3 cellular contexts compared by ENCODE assay signal in the genomic region with DNA sequence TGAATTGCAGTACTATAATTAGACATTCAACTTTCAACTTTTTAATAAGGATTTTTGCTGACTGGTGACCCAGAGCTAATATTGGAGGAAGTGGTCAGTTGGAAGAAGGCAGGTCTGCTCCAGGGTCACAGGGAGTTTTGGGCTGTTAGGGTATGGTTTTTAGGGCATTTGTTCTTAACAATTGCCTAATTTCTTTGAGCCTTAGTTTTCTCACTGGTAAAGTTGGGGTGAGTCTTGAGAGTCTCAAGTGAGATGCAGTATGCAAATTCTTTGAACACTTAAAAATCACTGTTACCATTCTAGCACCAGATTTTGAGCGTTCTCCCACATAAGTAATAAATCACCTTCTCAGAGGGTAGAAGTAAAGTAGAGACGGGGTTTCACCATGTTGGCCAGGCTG.
A peak's percentile ranks its signal among the peaks of the same experiment; 100 is the strongest.
TF ChIP-seq lines count a peak whose summit lies in the region.

No MANE protein-coding gene starts in this region.

TF ChIP-seq in HepG2, 621 proteins besides CTCF, POLR2A, EP300 and RAD21:
- TF ChIP-seq DNMT3B (CRISPR knock-in tag; conservative IDR thresholded peaks at IDR 0.05), result no peak
- peak; percentile 91 for TF ChIP-seq EZH2 (conservative IDR thresholded peaks at IDR 0.05; ENCODE audit: low read depth, low read length)

TF ChIP-seq in GM23338, 12 proteins besides CTCF, POLR2A, EP300 and RAD21 (continues in another document):
- TF ChIP-seq, protein P1, sequence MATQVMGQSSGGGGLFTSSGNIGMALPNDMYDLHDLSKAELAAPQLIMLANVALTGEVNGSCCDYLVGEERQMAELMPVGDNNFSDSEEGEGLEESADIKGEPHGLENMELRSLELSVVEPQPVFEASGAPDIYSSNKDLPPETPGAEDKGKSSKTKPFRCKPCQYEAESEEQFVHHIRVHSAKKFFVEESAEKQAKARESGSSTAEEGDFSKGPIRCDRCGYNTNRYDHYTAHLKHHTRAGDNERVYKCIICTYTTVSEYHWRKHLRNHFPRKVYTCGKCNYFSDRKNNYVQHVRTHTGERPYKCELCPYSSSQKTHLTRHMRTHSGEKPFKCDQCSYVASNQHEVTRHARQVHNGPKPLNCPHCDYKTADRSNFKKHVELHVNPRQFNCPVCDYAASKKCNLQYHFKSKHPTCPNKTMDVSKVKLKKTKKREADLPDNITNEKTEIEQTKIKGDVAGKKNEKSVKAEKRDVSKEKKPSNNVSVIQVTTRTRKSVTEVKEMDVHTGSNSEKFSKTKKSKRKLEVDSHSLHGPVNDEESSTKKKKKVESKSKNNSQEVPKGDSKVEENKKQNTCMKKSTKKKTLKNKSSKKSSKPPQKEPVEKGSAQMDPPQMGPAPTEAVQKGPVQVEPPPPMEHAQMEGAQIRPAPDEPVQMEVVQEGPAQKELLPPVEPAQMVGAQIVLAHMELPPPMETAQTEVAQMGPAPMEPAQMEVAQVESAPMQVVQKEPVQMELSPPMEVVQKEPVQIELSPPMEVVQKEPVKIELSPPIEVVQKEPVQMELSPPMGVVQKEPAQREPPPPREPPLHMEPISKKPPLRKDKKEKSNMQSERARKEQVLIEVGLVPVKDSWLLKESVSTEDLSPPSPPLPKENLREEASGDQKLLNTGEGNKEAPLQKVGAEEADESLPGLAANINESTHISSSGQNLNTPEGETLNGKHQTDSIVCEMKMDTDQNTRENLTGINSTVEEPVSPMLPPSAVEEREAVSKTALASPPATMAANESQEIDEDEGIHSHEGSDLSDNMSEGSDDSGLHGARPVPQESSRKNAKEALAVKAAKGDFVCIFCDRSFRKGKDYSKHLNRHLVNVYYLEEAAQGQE (IDR thresholded peaks at IDR 0.05; ENCODE audit: unreplicated experiment), result no peak
- TF ChIP-seq EZH2phosphoT487 (IDR thresholded peaks at IDR 0.05; ENCODE audit: unreplicated experiment), result no peak
- no peak for TF ChIP-seq ZNF331 (CRISPR knock-in tag; IDR thresholded peaks at IDR 0.05; ENCODE audit: low read depth)
- TF ChIP-seq, protein P2, sequence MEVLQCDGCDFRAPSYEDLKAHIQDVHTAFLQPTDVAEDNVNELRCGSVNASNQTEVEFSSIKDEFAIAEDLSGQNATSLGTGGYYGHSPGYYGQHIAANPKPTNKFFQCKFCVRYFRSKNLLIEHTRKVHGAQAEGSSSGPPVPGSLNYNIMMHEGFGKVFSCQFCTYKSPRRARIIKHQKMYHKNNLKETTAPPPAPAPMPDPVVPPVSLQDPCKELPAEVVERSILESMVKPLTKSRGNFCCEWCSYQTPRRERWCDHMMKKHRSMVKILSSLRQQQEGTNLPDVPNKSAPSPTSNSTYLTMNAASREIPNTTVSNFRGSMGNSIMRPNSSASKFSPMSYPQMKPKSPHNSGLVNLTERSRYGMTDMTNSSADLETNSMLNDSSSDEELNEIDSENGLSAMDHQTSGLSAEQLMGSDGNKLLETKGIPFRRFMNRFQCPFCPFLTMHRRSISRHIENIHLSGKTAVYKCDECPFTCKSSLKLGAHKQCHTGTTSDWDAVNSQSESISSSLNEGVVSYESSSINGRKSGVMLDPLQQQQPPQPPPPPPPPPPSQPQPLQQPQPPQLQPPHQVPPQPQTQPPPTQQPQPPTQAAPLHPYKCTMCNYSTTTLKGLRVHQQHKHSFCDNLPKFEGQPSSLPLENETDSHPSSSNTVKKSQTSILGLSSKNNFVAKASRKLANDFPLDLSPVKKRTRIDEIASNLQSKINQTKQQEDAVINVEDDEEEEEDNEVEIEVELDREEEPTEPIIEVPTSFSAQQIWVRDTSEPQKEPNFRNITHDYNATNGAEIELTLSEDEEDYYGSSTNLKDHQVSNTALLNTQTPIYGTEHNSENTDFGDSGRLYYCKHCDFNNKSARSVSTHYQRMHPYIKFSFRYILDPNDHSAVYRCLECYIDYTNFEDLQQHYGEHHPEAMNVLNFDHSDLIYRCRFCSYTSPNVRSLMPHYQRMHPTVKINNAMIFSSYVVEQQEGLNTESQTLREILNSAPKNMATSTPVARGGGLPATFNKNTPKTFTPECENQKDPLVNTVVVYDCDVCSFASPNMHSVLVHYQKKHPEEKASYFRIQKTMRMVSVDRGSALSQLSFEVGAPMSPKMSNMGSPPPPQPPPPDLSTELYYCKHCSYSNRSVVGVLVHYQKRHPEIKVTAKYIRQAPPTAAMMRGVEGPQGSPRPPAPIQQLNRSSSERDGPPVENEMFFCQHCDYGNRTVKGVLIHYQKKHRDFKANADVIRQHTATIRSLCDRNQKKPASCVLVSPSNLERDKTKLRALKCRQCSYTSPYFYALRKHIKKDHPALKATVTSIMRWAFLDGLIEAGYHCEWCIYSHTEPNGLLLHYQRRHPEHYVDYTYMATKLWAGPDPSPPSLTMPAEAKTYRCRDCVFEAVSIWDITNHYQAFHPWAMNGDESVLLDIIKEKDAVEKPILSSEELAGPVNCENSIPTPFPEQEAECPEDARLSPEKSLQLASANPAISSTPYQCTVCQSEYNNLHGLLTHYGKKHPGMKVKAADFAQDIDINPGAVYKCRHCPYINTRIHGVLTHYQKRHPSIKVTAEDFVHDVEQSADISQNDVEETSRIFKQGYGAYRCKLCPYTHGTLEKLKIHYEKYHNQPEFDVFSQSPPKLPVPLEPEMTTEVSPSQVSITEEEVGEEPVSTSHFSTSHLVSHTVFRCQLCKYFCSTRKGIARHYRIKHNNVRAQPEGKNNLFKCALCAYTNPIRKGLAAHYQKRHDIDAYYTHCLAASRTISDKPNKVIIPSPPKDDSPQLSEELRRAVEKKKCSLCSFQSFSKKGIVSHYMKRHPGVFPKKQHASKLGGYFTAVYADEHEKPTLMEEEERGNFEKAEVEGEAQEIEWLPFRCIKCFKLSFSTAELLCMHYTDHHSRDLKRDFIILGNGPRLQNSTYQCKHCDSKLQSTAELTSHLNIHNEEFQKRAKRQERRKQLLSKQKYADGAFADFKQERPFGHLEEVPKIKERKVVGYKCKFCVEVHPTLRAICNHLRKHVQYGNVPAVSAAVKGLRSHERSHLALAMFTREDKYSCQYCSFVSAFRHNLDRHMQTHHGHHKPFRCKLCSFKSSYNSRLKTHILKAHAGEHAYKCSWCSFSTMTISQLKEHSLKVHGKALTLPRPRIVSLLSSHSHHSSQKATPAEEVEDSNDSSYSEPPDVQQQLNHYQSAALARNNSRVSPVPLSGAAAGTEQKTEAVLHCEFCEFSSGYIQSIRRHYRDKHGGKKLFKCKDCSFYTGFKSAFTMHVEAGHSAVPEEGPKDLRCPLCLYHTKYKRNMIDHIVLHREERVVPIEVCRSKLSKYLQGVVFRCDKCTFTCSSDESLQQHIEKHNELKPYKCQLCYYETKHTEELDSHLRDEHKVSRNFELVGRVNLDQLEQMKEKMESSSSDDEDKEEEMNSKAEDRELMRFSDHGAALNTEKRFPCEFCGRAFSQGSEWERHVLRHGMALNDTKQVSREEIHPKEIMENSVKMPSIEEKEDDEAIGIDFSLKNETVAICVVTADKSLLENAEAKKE (CRISPR knock-in tag; IDR thresholded peaks at IDR 0.05), result no peak
- TF ChIP-seq ZNF114 (CRISPR knock-in tag; IDR thresholded peaks at IDR 0.05), result no peak
- no peak for TF ChIP-seq JUNB (IDR thresholded peaks at IDR 0.05; ENCODE audit: unreplicated experiment)
- no peak for TF ChIP-seq POLR2AphosphoS5 (IDR thresholded peaks at IDR 0.05; ENCODE audit: low read depth)
- TF ChIP-seq CREB1 (CRISPR knock-in tag; IDR thresholded peaks at IDR 0.05; ENCODE audit: low read depth), result no peak
- no peak for TF ChIP-seq STAT1 (IDR thresholded peaks at IDR 0.05; ENCODE audit: unreplicated experiment)
- TF ChIP-seq EZH2 (IDR thresholded peaks at IDR 0.05; ENCODE audit: low read depth, unreplicated experiment), result no peak

TF ChIP-seq in H1, 55 proteins besides CTCF, POLR2A, EP300 and RAD21 (continues in another document):
- TF ChIP-seq CHD1 (IDR thresholded peaks at IDR 0.05; ENCODE audit: low read depth, low read length) (no peak), KDM4A (IDR thresholded peaks at IDR 0.05; ENCODE audit: low read depth, low read length, severe bottlenecking) (no peak), NANOG (IDR thresholded peaks at IDR 0.05; ENCODE audit: insufficient read depth, low read depth, low read length, poor library complexity, severe bottlenecking) (no peak), EGR1 (IDR thresholded peaks at IDR 0.05; ENCODE audit: borderline replicate concordance, low read depth, low read length) (no peak), RNF2 (IDR thresholded peaks at IDR 0.05; ENCODE audit: borderline replicate concordance, low read depth, low read length, missing control alignments, poor library complexity, severe bottlenecking) (no peak), PHF8 (conservative IDR thresholded peaks at IDR 0.05; ENCODE audit: low read depth, low read length) (no peak), CREB1 (IDR thresholded peaks at IDR 0.05) (no peak), GTF2F1 (IDR thresholded peaks at IDR 0.05; ENCODE audit: borderline replicate concordance, low read depth, low read length) (no peak), BACH1 (IDR thresholded peaks at IDR 0.05; ENCODE audit: low read length) (no peak)
- TF ChIP-seq, protein P3, sequence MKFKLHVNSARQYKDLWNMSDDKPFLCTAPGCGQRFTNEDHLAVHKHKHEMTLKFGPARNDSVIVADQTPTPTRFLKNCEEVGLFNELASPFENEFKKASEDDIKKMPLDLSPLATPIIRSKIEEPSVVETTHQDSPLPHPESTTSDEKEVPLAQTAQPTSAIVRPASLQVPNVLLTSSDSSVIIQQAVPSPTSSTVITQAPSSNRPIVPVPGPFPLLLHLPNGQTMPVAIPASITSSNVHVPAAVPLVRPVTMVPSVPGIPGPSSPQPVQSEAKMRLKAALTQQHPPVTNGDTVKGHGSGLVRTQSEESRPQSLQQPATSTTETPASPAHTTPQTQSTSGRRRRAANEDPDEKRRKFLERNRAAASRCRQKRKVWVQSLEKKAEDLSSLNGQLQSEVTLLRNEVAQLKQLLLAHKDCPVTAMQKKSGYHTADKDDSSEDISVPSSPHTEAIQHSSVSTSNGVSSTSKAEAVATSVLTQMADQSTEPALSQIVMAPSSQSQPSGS (IDR thresholded peaks at IDR 0.05; ENCODE audit: low read length), result no peak
- TF ChIP-seq, protein P4, sequence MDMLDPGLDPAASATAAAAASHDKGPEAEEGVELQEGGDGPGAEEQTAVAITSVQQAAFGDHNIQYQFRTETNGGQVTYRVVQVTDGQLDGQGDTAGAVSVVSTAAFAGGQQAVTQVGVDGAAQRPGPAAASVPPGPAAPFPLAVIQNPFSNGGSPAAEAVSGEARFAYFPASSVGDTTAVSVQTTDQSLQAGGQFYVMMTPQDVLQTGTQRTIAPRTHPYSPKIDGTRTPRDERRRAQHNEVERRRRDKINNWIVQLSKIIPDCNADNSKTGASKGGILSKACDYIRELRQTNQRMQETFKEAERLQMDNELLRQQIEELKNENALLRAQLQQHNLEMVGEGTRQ (IDR thresholded peaks at IDR 0.05; ENCODE audit: low read length), result no peak
- TF ChIP-seq, protein P5, sequence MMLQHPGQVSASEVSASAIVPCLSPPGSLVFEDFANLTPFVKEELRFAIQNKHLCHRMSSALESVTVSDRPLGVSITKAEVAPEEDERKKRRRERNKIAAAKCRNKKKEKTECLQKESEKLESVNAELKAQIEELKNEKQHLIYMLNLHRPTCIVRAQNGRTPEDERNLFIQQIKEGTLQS (IDR thresholded peaks at IDR 0.05; ENCODE audit: insufficient read depth, low read depth, low read length), result no peak
- TF ChIP-seq, protein P6, sequence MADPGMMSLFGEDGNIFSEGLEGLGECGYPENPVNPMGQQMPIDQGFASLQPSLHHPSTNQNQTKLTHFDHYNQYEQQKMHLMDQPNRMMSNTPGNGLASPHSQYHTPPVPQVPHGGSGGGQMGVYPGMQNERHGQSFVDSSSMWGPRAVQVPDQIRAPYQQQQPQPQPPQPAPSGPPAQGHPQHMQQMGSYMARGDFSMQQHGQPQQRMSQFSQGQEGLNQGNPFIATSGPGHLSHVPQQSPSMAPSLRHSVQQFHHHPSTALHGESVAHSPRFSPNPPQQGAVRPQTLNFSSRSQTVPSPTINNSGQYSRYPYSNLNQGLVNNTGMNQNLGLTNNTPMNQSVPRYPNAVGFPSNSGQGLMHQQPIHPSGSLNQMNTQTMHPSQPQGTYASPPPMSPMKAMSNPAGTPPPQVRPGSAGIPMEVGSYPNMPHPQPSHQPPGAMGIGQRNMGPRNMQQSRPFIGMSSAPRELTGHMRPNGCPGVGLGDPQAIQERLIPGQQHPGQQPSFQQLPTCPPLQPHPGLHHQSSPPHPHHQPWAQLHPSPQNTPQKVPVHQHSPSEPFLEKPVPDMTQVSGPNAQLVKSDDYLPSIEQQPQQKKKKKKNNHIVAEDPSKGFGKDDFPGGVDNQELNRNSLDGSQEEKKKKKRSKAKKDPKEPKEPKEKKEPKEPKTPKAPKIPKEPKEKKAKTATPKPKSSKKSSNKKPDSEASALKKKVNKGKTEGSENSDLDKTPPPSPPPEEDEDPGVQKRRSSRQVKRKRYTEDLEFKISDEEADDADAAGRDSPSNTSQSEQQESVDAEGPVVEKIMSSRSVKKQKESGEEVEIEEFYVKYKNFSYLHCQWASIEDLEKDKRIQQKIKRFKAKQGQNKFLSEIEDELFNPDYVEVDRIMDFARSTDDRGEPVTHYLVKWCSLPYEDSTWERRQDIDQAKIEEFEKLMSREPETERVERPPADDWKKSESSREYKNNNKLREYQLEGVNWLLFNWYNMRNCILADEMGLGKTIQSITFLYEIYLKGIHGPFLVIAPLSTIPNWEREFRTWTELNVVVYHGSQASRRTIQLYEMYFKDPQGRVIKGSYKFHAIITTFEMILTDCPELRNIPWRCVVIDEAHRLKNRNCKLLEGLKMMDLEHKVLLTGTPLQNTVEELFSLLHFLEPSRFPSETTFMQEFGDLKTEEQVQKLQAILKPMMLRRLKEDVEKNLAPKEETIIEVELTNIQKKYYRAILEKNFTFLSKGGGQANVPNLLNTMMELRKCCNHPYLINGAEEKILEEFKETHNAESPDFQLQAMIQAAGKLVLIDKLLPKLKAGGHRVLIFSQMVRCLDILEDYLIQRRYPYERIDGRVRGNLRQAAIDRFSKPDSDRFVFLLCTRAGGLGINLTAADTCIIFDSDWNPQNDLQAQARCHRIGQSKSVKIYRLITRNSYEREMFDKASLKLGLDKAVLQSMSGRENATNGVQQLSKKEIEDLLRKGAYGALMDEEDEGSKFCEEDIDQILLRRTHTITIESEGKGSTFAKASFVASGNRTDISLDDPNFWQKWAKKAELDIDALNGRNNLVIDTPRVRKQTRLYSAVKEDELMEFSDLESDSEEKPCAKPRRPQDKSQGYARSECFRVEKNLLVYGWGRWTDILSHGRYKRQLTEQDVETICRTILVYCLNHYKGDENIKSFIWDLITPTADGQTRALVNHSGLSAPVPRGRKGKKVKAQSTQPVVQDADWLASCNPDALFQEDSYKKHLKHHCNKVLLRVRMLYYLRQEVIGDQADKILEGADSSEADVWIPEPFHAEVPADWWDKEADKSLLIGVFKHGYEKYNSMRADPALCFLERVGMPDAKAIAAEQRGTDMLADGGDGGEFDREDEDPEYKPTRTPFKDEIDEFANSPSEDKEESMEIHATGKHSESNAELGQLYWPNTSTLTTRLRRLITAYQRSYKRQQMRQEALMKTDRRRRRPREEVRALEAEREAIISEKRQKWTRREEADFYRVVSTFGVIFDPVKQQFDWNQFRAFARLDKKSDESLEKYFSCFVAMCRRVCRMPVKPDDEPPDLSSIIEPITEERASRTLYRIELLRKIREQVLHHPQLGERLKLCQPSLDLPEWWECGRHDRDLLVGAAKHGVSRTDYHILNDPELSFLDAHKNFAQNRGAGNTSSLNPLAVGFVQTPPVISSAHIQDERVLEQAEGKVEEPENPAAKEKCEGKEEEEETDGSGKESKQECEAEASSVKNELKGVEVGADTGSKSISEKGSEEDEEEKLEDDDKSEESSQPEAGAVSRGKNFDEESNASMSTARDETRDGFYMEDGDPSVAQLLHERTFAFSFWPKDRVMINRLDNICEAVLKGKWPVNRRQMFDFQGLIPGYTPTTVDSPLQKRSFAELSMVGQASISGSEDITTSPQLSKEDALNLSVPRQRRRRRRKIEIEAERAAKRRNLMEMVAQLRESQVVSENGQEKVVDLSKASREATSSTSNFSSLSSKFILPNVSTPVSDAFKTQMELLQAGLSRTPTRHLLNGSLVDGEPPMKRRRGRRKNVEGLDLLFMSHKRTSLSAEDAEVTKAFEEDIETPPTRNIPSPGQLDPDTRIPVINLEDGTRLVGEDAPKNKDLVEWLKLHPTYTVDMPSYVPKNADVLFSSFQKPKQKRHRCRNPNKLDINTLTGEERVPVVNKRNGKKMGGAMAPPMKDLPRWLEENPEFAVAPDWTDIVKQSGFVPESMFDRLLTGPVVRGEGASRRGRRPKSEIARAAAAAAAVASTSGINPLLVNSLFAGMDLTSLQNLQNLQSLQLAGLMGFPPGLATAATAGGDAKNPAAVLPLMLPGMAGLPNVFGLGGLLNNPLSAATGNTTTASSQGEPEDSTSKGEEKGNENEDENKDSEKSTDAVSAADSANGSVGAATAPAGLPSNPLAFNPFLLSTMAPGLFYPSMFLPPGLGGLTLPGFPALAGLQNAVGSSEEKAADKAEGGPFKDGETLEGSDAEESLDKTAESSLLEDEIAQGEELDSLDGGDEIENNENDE (IDR thresholded peaks at IDR 0.05; ENCODE audit: insufficient replicate concordance, low read length), result no peak
